ENCODE assay signal across 34 cellular contexts in genomic region chr12:69254857-69255256, GRCh38.
"Had no signal": no experiment of that assay in that cellular context is flagged by ENCODE, and none has a peak within 500 bp of the region (broad histone marks: within the 10 kb centered on the region; RNA-seq: fewer than 3 reads in every experiment).

No MANE protein-coding gene starts in this region.

- ATAC-seq: PC-3 had no signal

- H3K4me1 ChIP-seq: Peyer's patch had no signal

- H3K27ac ChIP-seq: Peyer's patch, WERI-Rb-1 had no signal

- DNase-seq: activated CD4-positive, alpha-beta T cell treated with anti-CD3 and anti-CD28 coated beads for 1 hour; activated CD4-positive, alpha-beta T cell treated with anti-CD3 and anti-CD28 coated beads, Interleukin-2, amount 10 ng/mL, durations not matched to agents 7 days and 5 days; activated CD4-positive, alpha-beta T cell treated with anti-CD3 and anti-CD28 coated beads, Interleukin-2, amount 50 U/mL, for 48 hours; activated CD4-positive, CD25-positive, alpha-beta regulatory T cell; activated CD8-positive, alpha-beta memory T cell treated with anti-CD3 and anti-CD28 coated beads, Interleukin-2, amount 50 U/mL, for 4 hours; activated effector memory CD4-positive, alpha-beta T cell treated with Interleukin-2 at 50 U/mL for 16 hours; activated naive CD4-positive, alpha-beta T cell treated with anti-CD3 and anti-CD28 coated beads, Interleukin-2, amount 10 ng/mL, durations not matched to agents 7 days and 5 days; activated naive CD8-positive, alpha-beta T cell treated with anti-CD3 and anti-CD28 coated beads, Interleukin-2, amount 50 U/mL, for 24 hours; activated T-cell treated with anti-CD3 and anti-CD28 coated beads for 4 hours; activated T-cell treated with anti-CD3 and anti-CD28 coated beads, Interleukin-2, amount 50 U/mL, for 4 hours; anterior cingulate cortex; caudate nucleus; Kasumi-1; MG63; NCI-H1048; NCI-H1105 treated with DMSO at 0.1 percent for 48 hours; NCI-H1436; NCI-H1694; NCI-H1930; NCI-H2081 treated with DMSO at 0.1 percent for 48 hours; NCI-H345; NCI-H510A; NCI-H526; NCI-H748 treated with DMSO at 0.1 percent for 48 hours; NK-92 treated with Interleukin-12 subunit alpha and Interleukin-12 subunit beta, amount 100 ng/mL, for 24 hours; PC-3; Peyer's patch; Right ventricle myocardium superior; SW 1271; T1000; WERI-Rb-1 had no signal

- H3K9me3 ChIP-seq: MG63, Peyer's patch had no signal

- H3K4me3 Mint-ChIP-seq: activated CD4-positive, alpha-beta T cell treated with anti-CD3 and anti-CD28 coated beads, Interleukin-2, amount 10 ng/mL, durations not matched to agents 7 days and 5 days; activated naive CD4-positive, alpha-beta T cell treated with anti-CD3 and anti-CD28 coated beads, Interleukin-2, amount 10 ng/mL, durations not matched to agents 7 days and 5 days; activated naive CD8-positive, alpha-beta T cell; activated naive CD8-positive, alpha-beta T cell treated with anti-CD3 and anti-CD28 coated beads, Interleukin-2, amount 50 U/mL, for 24 hours; activated T-cell treated with anti-CD3 and anti-CD28 coated beads, Interleukin-2, amount 50 U/mL, for 4 hours; brain had no signal

- H3K9me3 Mint-ChIP-seq: activated CD4-positive, alpha-beta T cell treated with anti-CD3 and anti-CD28 coated beads, Interleukin-2, amount 10 ng/mL, durations not matched to agents 7 days and 5 days; activated naive CD4-positive, alpha-beta T cell treated with anti-CD3 and anti-CD28 coated beads, Interleukin-2, amount 10 ng/mL, durations not matched to agents 7 days and 5 days; activated naive CD8-positive, alpha-beta T cell treated with anti-CD3 and anti-CD28 coated beads, Interleukin-2, amount 50 U/mL, for 24 hours; activated T-cell treated with anti-CD3 and anti-CD28 coated beads, Interleukin-2, amount 50 U/mL, for 4 hours; brain had no signal

- FAIRE-seq: bronchial epithelial cell had no signal

- H3K27me3 Mint-ChIP-seq: activated CD4-positive, alpha-beta T cell treated with anti-CD3 and anti-CD28 coated beads, Interleukin-2, amount 10 ng/mL, durations not matched to agents 7 days and 5 days; activated naive CD4-positive, alpha-beta T cell treated with anti-CD3 and anti-CD28 coated beads, Interleukin-2, amount 10 ng/mL, durations not matched to agents 7 days and 5 days; activated naive CD8-positive, alpha-beta T cell; activated naive CD8-positive, alpha-beta T cell treated with anti-CD3 and anti-CD28 coated beads, Interleukin-2, amount 50 U/mL, for 24 hours; brain had no signal

- H3K4me3 ChIP-seq: MG63, Peyer's patch had no signal

- H3K27me3 ChIP-seq: MG63, Peyer's patch had no signal
